14 cellular contexts compared by ENCODE assay signal in genomic region chr2:200587007-200587616, GRCh38. TPM values are rescaled to one million over a fixed set of nuclear protein-coding genes. Genes with fewer than 3 reads are reported as not detected.
DNase-seq lines count a peak whose midpoint lies in the region; ATAC-seq and TF ChIP-seq lines count a peak whose summit lies in the region.
"Had no signal": no experiment of that assay in that cellular context is flagged by ENCODE, and none has a peak within 500 bp of the region (broad histone marks: within the 10 kb centered on the region; RNA-seq: fewer than 3 reads in every experiment).

No MANE protein-coding gene starts in this region.

- no peak overlapping the region for H3K27ac ChIP-seq in HUES48 (ENCODE audit: low read depth, low read length)
- peak overlapping the region in 1 of 2 donors; percentile 81 for H3K27ac ChIP-seq in coronary artery
- no peak overlapping the region for H3K27ac ChIP-seq in left lung

- DNase-seq in coronary artery (ENCODE audit: low spot score) = no peak
- DNase-seq in myocyte (ENCODE audit: low read depth) = peak; percentile 3
- DNase-seq in type B pancreatic cell (ENCODE audit: extremely low spot score, unreplicated experiment) = no peak
- DNase-seq in left lung = no peak
- no peak for DNase-seq in Caco-2
- no peak for DNase-seq in DMS114 treated with DMSO at 0.1 percent for 48 hours (lab: John Stamatoyannopoulos, UW; ENCODE audit: unreplicated experiment)
- DNase-seq: activated CD4-positive, alpha-beta memory T cell treated with anti-CD3 and anti-CD28 coated beads for 36 hours; NCI-H1694; nephron progenitor cell; stimulated activated CD4-positive, alpha-beta T cell treated with anti-CD3 and anti-CD28 coated beads, Interleukin-2, amount 100 ng/mL, for 48 hours had no signal

- H3K9me3 ChIP-seq in HUES48 (ENCODE audit: control insufficient read depth, insufficient read depth, low read length) = no peaks in the 10 kb centered on the region
- no peaks in the 10 kb centered on the region for H3K9me3 ChIP-seq in left lung
- H3K9me3 ChIP-seq in Caco-2 = no peaks in the 10 kb centered on the region

- CTCF ChIA-PET in Caco-2 (lab: Charles Lee) = interaction anchor here (0.7 kb wide), 2 partner anchors 101 to 334 kb away, joined by 3 read pairs; no protein-coding TSS in a partner anchor

- H3K4me1 Mint-ChIP-seq in type B pancreatic cell (ENCODE audit: unreplicated experiment) = peaks cover 8% of the 10 kb centered on the region
- peaks cover 5% of the 10 kb centered on the region for H3K4me1 Mint-ChIP-seq in Caco-2 (ENCODE audit: low read depth, unreplicated experiment)

- intact Hi-C loops in left lung (cut with DNase I) = no loop called here
- intact Hi-C loops in Caco-2 (cut with micrococcal nuclease; ENCODE audit: unreplicated experiment) = no loop called here

- no peak overlapping the region for H3K27ac Mint-ChIP-seq in type B pancreatic cell
- no peak overlapping the region for H3K27ac Mint-ChIP-seq in Caco-2 (ENCODE audit: unreplicated experiment)
- H3K27ac Mint-ChIP-seq: activated CD4-positive, alpha-beta memory T cell treated with anti-CD3 and anti-CD28 coated beads for 36 hours; nephron progenitor cell had no signal

- BruUV-seq in Caco-2 (replicated peaks; lab: Mats Ljungman, UMichigan) = no TSS peak

- H3K4me1 ChIP-seq in HUES48 (ENCODE audit: control insufficient read depth, insufficient read depth, low read length) (0 out of 2 replicates have a peak, but pooled peaks cover 7% of the 10 kb centered on the region), left lung (peaks cover 12 to 15% of the 10 kb centered on the region in 2 donors), Caco-2 (peaks cover 3% of the 10 kb centered on the region; the same call in 1 of the 2 replicates)

- H3K4me3 Mint-ChIP-seq in type B pancreatic cell = peak overlapping the region; percentile 22
- H3K4me3 Mint-ChIP-seq in Caco-2 (ENCODE audit: unreplicated experiment) = no peak overlapping the region

- H3K36me3 ChIP-seq in HUES48 (ENCODE audit: control insufficient read depth, insufficient read depth, low read length) = no peaks in the 10 kb centered on the region
- H3K36me3 ChIP-seq in left lung = no peaks in the 10 kb centered on the region
- no peaks in the 10 kb centered on the region for H3K36me3 ChIP-seq in Caco-2 (ENCODE audit: control insufficient read depth, insufficient read depth, low read length)

- H3K27me3 ChIP-seq in HUES48 (ENCODE audit: control insufficient read depth, insufficient read depth, low read length) (peaks cover 16% of the 10 kb centered on the region), left lung (peaks cover 0 to 8% of the 10 kb centered on the region in 2 donors), Caco-2 (replicated peaks; ENCODE audit: control insufficient read depth, insufficient read depth, low read length) (no peaks in the 10 kb centered on the region)

- TF ChIP-seq CTCF in coronary artery (IDR thresholded peaks at IDR 0.05) (no peak), type B pancreatic cell (conservative IDR thresholded peaks at IDR 0.05) (no peak), left lung (IDR thresholded peaks at IDR 0.05) (no peak), Caco-2 (IDR thresholded peaks at IDR 0.05; ENCODE audit: insufficient read depth in 1 of 2, low read depth in 1 of 2, low read length in 1 of 2, severe bottlenecking in 1 of 2, unreplicated experiment in 1 of 2) (no peak)

- H3K4me3 ChIP-seq in HUES48 (ENCODE audit: low read depth, low read length) (peak overlapping the region; percentile 69; the same call in 1 of the 2 replicates), coronary artery (peak overlapping the region; percentile 81), left lung (peak overlapping the region in 1 of 2 donors; percentile 51), Caco-2 (ENCODE audit: low read depth, low read length) (no peak overlapping the region)
- H3K4me3 ChIP-seq: lung had no signal

- H3K9me3 Mint-ChIP-seq in type B pancreatic cell (no peaks in the 10 kb centered on the region), Caco-2 (ENCODE audit: unreplicated experiment) (no peaks in the 10 kb centered on the region)
- H3K9me3 Mint-ChIP-seq: activated CD4-positive, alpha-beta memory T cell treated with anti-CD3 and anti-CD28 coated beads for 36 hours; HFFc6; nephron progenitor cell had no signal

- H3K36me3 Mint-ChIP-seq in type B pancreatic cell = no peaks in the 10 kb centered on the region
- H3K36me3 Mint-ChIP-seq in Caco-2 (ENCODE audit: insufficient read depth, unreplicated experiment) = no peaks in the 10 kb centered on the region
- H3K36me3 Mint-ChIP-seq: activated CD4-positive, alpha-beta memory T cell treated with anti-CD3 and anti-CD28 coated beads for 36 hours had no signal

- no peak for ATAC-seq in left lung

- POLR2A ChIA-PET in Caco-2 (lab: Charles Lee) = no interaction called here

- H3K9ac ChIP-seq in HUES48 (ENCODE audit: low read depth, low read length) = no peak overlapping the region

- peaks cover 51% of the 10 kb centered on the region for H3K27me3 Mint-ChIP-seq in type B pancreatic cell
- no peaks in the 10 kb centered on the region for H3K27me3 Mint-ChIP-seq in Caco-2 (ENCODE audit: insufficient read depth, unreplicated experiment)

RNA-seq across cellular contexts. Expression of gene AOX1, which starts 1.3 kb away (rescaled TPM):
- 4.9 and 5.9 TPM in 2 replicates for total RNA-seq in myocyte
- polyA plus RNA-seq in myocyte (2012) = 19.0 TPM
- 6.4 and 10.3 TPM in 2 replicates for total RNA-seq in type B pancreatic cell (ENCODE audit: low replicate concordance)
- 10 to 100 TPM; 29.4 to 32.4 TPM for total RNA-seq in left lung
- 0.74 and 0.79 TPM in 2 replicates for total RNA-seq in Caco-2 (2022)
- polyA plus RNA-seq: CD14-positive monocyte had no signal
